15 cellular contexts compared by ENCODE assay signal in genomic region chr17:3006801-3007200, GRCh38. TPM values are rescaled to one million over a fixed set of nuclear protein-coding genes. Genes with fewer than 3 reads are reported as not detected.
DNase-seq lines count a peak whose midpoint lies in the region; ATAC-seq and TF ChIP-seq lines count a peak whose summit lies in the region.
"Had no signal": no experiment of that assay in that cellular context is flagged by ENCODE, and none has a peak within 500 bp of the region (broad histone marks: within the 10 kb centered on the region; RNA-seq: fewer than 3 reads in every experiment).

No MANE protein-coding gene starts in this region.

- no peak overlapping the region for H3K4me3 ChIP-seq in right atrium auricular region

- H3K27ac Mint-ChIP-seq in T-helper 17 cell (peak overlapping the region; percentile 41), type B pancreatic cell (peak overlapping the region; percentile 40)

- ATAC-seq in left ventricle myocardium superior: no peak
- ATAC-seq in T-helper 17 cell: no peak
- no peak for ATAC-seq in HG03135 (IDR thresholded peaks at IDR 0.05; ENCODE audit: unreplicated experiment)

- H3K9me3 Mint-ChIP-seq in type B pancreatic cell: no peaks in the 10 kb centered on the region

- peaks cover 17% of the 10 kb centered on the region for H3K4me1 Mint-ChIP-seq in T-helper 17 cell
- peaks cover 9% of the 10 kb centered on the region for H3K4me1 Mint-ChIP-seq in type B pancreatic cell (ENCODE audit: unreplicated experiment)

- peaks cover 0 to 38% of the 10 kb centered on the region in 2 donors for H3K4me1 ChIP-seq in right atrium auricular region

- H3K27me3 Mint-ChIP-seq in T-helper 17 cell (no peaks in the 10 kb centered on the region), type B pancreatic cell (no peaks in the 10 kb centered on the region)

- CTCF ChIA-PET in RWPE1 (lab: Yijun Ruan, JAX): interaction anchor here (3.9 kb wide), 1 partner anchor 158 kb away, joined by 22 read pairs; no protein-coding TSS in a partner anchor

- H3K36me3 Mint-ChIP-seq in T-helper 17 cell (ENCODE audit: low read depth) (peaks cover 7% of the 10 kb centered on the region), type B pancreatic cell (peaks cover 6% of the 10 kb centered on the region)

- H3K36me3 ChIP-seq in right atrium auricular region: peaks cover 11% of the 10 kb centered on the region

- TF ChIP-seq CTCF in right atrium auricular region (IDR thresholded peaks at IDR 0.05) (no peak), type B pancreatic cell (conservative IDR thresholded peaks at IDR 0.05) (no peak), RWPE1 (conservative IDR thresholded peaks at IDR 0.05; ENCODE audit: low read depth) (no peak)

- DNase-seq in left ventricle myocardium superior (peak; percentile 6), right atrium auricular region (ENCODE audit: low spot score) (no peak), T-helper 17 cell (no peak), mesenteric fat pad (ENCODE audit: low spot score) (peak; percentile 47), type B pancreatic cell (ENCODE audit: extremely low spot score, unreplicated experiment) (no peak), RWPE1 (ENCODE audit: low spot score) (no peak)
- no peak for DNase-seq in activated effector memory CD4-positive, alpha-beta T cell treated with anti-CD3 and anti-CD28 coated beads, Interleukin-2, amount 50 U/mL, for 16 hours
- DNase-seq: HCEC 1CT, NCI-H1930, NCI-H510A treated with DMSO at 0.1 percent for 48 hours, SHP77 treated with DMSO at 0.1 percent for 48 hours had no signal

- POLR2A ChIA-PET in RWPE1 (lab: Yijun Ruan, JAX; ENCODE audit: low non-redundant PET): no interaction called here

- H3K4me3 Mint-ChIP-seq in T-helper 17 cell: no peak overlapping the region
- no peak overlapping the region for H3K4me3 Mint-ChIP-seq in type B pancreatic cell

- H3K27me3 ChIP-seq in right atrium auricular region: no peaks in the 10 kb centered on the region

- H3K9me3 ChIP-seq in right atrium auricular region (no peaks in the 10 kb centered on the region), T-helper 17 cell (ENCODE audit: control insufficient read depth, low read length, poor library complexity, severe bottlenecking) (no peaks in the 10 kb centered on the region)

- intact Hi-C loops in left ventricle myocardium superior (cut with micrococcal nuclease): no loop called here

- H3K27ac ChIP-seq in right atrium auricular region (no peak overlapping the region), RWPE1 (no peak overlapping the region)
- H3K27ac ChIP-seq: C4-2B, HL-60 had no signal

RNA-seq across cellular contexts. Expression of gene OR1D5, which starts 56.6 kb away (rescaled TPM):
- total RNA-seq in left ventricle myocardium superior (not detected), right atrium auricular region (not detected), T-helper 17 cell (not detected), mesenteric fat pad (not detected), type B pancreatic cell (ENCODE audit: low replicate concordance) (not detected in 2 replicates)
- total RNA-seq: A172 had no signal

Comparison
In these comparisons a context has a peak if more than half of its experiments do, and no peak if none do; other contexts are left out.
1. DNase-seq: peak in left ventricle myocardium superior (single experiment) and mesenteric fat pad (single experiment); none in right atrium auricular region (single experiment), T-helper 17 cell (0 of 3), type B pancreatic cell (single experiment), RWPE1 (single experiment) and activated effector memory CD4-positive, alpha-beta T cell treated with anti-CD3 and anti-CD28 coated beads, Interleukin-2, amount 50 U/mL, for 16 hours (single experiment).